In the genomic region with DNA sequence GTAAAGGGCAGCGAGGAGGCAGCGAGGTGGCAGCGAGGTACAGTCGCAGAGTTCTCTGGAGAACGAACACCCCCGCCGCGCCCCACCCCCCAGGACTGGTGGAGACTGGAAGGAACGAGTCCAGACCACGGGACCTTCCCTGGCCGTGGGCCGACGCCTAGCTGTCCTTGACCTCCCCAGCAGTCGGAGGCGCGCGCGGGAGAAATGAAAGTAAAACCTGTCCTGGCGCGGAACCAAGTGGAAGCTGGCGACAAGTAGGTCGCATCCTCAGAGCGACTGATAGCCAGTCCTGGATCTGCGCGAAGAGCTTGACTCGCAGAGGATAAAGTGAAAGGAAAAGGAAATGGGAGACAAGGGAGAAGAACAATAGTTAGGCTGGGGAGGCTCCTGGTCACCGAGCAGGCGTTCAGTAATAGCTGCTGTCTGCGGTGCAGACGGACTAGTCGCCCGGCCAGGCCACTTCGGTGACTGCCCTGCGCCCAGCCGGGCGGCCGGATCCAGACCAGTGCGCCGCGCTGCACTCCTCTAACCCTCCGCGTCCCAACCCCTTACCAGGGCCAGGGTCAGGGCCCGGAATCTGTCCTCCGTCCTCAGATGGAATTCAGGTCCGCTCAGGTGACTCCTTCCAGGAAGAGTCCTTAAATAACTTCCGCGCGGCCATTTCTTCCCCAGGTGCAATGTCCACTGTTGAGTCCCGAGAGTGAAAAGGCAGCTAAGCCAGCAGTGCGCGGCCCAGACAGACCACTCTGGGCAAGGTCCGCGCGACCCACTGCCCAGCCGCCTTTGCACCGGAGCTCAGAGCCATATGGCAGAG, we compare ENCODE assay signal across 1 cellular context.
TF ChIP-seq lines count a peak whose summit lies in the region.

No MANE protein-coding gene starts in this region.

TF ChIP-seq in K562, 482 proteins besides CTCF, POLR2A, EP300 and RAD21 (continued from another document and continues in another):
- peak; percentile 72 for TF ChIP-seq NFIC (IDR thresholded peaks at IDR 0.05)
- TF ChIP-seq ZFX (CRISPR knock-in tag; IDR thresholded peaks at IDR 0.05), result 0 out of 2 replicates have a peak, but pooled peaks have one; percentile 38
- TF ChIP-seq, protein P1, sequence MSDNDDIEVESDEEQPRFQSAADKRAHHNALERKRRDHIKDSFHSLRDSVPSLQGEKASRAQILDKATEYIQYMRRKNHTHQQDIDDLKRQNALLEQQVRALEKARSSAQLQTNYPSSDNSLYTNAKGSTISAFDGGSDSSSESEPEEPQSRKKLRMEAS (CRISPR knock-in tag; IDR thresholded peaks at IDR 0.05), result peak; percentile 57; the same call in 1 of the 2 replicates
- TF ChIP-seq MEF2D (tag; conservative IDR thresholded peaks at IDR 0.05; ENCODE audit: low read depth), result no peak
- TF ChIP-seq RBM22 (IDR thresholded peaks at IDR 0.05; ENCODE audit: low read depth, low read length, poor library complexity, severe bottlenecking), result no peak
- TF ChIP-seq NR2C2 (CRISPR knock-in tag; IDR thresholded peaks at IDR 0.05), result no peak
- peak; percentile 46; the same call in 1 of the 2 replicates for TF ChIP-seq NR2C2 (tag; IDR thresholded peaks at IDR 0.05)
- no peak for TF ChIP-seq SMAD3 (CRISPR knock-in tag; conservative IDR thresholded peaks at IDR 0.05)
- no peak for TF ChIP-seq PML (IDR thresholded peaks at IDR 0.05; ENCODE audit: low read length)
- no peak for TF ChIP-seq GATAD2A (IDR thresholded peaks at IDR 0.05)
- TF ChIP-seq, protein P2, sequence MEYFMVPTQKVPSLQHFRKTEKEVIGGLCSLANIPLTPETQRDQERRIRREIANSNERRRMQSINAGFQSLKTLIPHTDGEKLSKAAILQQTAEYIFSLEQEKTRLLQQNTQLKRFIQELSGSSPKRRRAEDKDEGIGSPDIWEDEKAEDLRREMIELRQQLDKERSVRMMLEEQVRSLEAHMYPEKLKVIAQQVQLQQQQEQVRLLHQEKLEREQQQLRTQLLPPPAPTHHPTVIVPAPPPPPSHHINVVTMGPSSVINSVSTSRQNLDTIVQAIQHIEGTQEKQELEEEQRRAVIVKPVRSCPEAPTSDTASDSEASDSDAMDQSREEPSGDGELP (CRISPR knock-in tag; IDR thresholded peaks at IDR 0.05; ENCODE audit: borderline replicate concordance), result peak; percentile 55; the same call in 1 of the 2 replicates
- TF ChIP-seq, protein P3, sequence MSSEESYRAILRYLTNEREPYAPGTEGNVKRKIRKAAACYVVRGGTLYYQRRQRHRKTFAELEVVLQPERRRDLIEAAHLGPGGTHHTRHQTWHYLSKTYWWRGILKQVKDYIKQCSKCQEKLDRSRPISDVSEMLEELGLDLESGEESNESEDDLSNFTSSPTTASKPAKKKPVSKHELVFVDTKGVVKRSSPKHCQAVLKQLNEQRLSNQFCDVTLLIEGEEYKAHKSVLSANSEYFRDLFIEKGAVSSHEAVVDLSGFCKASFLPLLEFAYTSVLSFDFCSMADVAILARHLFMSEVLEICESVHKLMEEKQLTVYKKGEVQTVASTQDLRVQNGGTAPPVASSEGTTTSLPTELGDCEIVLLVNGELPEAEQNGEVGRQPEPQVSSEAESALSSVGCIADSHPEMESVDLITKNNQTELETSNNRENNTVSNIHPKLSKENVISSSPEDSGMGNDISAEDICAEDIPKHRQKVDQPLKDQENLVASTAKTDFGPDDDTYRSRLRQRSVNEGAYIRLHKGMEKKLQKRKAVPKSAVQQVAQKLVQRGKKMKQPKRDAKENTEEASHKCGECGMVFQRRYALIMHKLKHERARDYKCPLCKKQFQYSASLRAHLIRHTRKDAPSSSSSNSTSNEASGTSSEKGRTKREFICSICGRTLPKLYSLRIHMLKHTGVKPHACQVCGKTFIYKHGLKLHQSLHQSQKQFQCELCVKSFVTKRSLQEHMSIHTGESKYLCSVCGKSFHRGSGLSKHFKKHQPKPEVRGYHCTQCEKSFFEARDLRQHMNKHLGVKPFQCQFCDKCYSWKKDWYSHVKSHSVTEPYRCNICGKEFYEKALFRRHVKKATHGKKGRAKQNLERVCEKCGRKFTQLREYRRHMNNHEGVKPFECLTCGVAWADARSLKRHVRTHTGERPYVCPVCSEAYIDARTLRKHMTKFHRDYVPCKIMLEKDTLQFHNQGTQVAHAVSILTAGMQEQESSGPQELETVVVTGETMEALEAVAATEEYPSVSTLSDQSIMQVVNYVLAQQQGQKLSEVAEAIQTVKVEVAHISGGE (CRISPR knock-in tag; IDR thresholded peaks at IDR 0.05), result 0 out of 6 replicates have a peak, but pooled peaks of 1 of the 3 experiments have one; percentile 19
- no peak for TF ChIP-seq PHB2 (IDR thresholded peaks at IDR 0.05; ENCODE audit: low read depth)
- no peak for TF ChIP-seq LCOR (CRISPR knock-in tag; IDR thresholded peaks at IDR 0.05)
- no peak for TF ChIP-seq HDAC6 (IDR thresholded peaks at IDR 0.05; ENCODE audit: low read depth, low read length)
- TF ChIP-seq ESRRA (IDR thresholded peaks at IDR 0.05; ENCODE audit: borderline replicate concordance, low read depth), result peak; percentile 88
- TF ChIP-seq MXI1 (IDR thresholded peaks at IDR 0.05; ENCODE audit: low read depth, low read length), result no peak
- TF ChIP-seq CHD4 (IDR thresholded peaks at IDR 0.05; ENCODE audit: insufficient read depth, insufficient replicate concordance, low read depth, low read length, poor library complexity, severe bottlenecking), result no peak
- TF ChIP-seq TAF15 (IDR thresholded peaks at IDR 0.05; ENCODE audit: low read depth, low read length), result no peak
- no peak for TF ChIP-seq MECOM (CRISPR knock-in tag; IDR thresholded peaks at IDR 0.05)
- no peak for TF ChIP-seq HNRNPH1 (optimal IDR thresholded peaks at IDR 0.05; ENCODE audit: low read depth, low read length)
- no peak for TF ChIP-seq ARID2 (IDR thresholded peaks at IDR 0.05)
- TF ChIP-seq HNRNPLL (IDR thresholded peaks at IDR 0.05; ENCODE audit: low read depth, low read length, poor library complexity, severe bottlenecking), result no peak
- TF ChIP-seq HCFC1 (IDR thresholded peaks at IDR 0.05; ENCODE audit: low read depth, low read length), result no peak
- no peak for TF ChIP-seq MTA2 (IDR thresholded peaks at IDR 0.05; ENCODE audit: low read depth)
- TF ChIP-seq ZNF699 (CRISPR knock-in tag; IDR thresholded peaks at IDR 0.05; ENCODE audit: insufficient replicate concordance), result no peak
- no peak for TF ChIP-seq HMG20B (CRISPR knock-in tag; IDR thresholded peaks at IDR 0.05)
- no peak for TF ChIP-seq ZNF696 (CRISPR knock-in tag; conservative IDR thresholded peaks at IDR 0.05)
- TF ChIP-seq TEAD1 (CRISPR knock-in tag; IDR thresholded peaks at IDR 0.05), result peak in 1 of 2 experiments; percentile 49; a peak in 1 of 4 replicates
- TF ChIP-seq NR4A1 (CRISPR knock-in tag; IDR thresholded peaks at IDR 0.05), result no peak
- TF ChIP-seq NR4A1 (tag; IDR thresholded peaks at IDR 0.05), result no peak
- TF ChIP-seq ZFP36 (IDR thresholded peaks at IDR 0.05; ENCODE audit: low read depth, low read length, partially characterized antibody), result no peak
- TF ChIP-seq SMAD4 (CRISPR knock-in tag; conservative IDR thresholded peaks at IDR 0.05), result 0 out of 2 replicates have a peak, but pooled peaks have one; percentile 18
- no peak for TF ChIP-seq RERE (CRISPR knock-in tag; IDR thresholded peaks at IDR 0.05; ENCODE audit: borderline replicate concordance)
- TF ChIP-seq, protein P4, sequence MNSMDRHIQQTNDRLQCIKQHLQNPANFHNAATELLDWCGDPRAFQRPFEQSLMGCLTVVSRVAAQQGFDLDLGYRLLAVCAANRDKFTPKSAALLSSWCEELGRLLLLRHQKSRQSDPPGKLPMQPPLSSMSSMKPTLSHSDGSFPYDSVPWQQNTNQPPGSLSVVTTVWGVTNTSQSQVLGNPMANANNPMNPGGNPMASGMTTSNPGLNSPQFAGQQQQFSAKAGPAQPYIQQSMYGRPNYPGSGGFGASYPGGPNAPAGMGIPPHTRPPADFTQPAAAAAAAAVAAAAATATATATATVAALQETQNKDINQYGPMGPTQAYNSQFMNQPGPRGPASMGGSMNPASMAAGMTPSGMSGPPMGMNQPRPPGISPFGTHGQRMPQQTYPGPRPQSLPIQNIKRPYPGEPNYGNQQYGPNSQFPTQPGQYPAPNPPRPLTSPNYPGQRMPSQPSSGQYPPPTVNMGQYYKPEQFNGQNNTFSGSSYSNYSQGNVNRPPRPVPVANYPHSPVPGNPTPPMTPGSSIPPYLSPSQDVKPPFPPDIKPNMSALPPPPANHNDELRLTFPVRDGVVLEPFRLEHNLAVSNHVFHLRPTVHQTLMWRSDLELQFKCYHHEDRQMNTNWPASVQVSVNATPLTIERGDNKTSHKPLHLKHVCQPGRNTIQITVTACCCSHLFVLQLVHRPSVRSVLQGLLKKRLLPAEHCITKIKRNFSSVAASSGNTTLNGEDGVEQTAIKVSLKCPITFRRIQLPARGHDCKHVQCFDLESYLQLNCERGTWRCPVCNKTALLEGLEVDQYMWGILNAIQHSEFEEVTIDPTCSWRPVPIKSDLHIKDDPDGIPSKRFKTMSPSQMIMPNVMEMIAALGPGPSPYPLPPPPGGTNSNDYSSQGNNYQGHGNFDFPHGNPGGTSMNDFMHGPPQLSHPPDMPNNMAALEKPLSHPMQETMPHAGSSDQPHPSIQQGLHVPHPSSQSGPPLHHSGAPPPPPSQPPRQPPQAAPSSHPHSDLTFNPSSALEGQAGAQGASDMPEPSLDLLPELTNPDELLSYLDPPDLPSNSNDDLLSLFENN (IDR thresholded peaks at IDR 0.05; ENCODE audit: low read depth in 2 of 2, low read length in 2 of 2), result no peak
- TF ChIP-seq ZNF12 (CRISPR knock-in tag; IDR thresholded peaks at IDR 0.05), result no peak
- no peak for TF ChIP-seq PTRF (tag; IDR thresholded peaks at IDR 0.05)
- TF ChIP-seq, protein P5, sequence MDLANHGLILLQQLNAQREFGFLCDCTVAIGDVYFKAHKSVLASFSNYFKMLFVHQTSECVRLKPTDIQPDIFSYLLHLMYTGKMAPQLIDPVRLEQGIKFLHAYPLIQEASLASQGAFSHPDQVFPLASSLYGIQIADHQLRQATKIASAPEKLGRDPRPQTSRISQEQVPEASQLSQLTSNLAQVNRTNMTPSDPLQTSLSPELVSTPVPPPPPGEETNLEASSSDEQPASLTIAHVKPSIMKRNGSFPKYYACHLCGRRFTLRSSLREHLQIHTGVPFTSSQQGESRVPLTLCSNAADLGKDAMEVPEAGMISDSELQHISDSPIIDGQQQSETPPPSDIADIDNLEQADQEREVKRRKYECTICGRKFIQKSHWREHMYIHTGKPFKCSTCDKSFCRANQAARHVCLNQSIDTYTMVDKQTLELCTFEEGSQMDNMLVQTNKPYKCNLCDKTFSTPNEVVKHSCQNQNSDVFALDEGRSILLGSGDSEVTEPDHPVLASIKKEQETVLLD (IDR thresholded peaks at IDR 0.05), result no peak
- TF ChIP-seq HDAC8 (tag; IDR thresholded peaks at IDR 0.05), result no peak
